ENCODE assay signal across 11 cellular contexts in the genomic region with DNA sequence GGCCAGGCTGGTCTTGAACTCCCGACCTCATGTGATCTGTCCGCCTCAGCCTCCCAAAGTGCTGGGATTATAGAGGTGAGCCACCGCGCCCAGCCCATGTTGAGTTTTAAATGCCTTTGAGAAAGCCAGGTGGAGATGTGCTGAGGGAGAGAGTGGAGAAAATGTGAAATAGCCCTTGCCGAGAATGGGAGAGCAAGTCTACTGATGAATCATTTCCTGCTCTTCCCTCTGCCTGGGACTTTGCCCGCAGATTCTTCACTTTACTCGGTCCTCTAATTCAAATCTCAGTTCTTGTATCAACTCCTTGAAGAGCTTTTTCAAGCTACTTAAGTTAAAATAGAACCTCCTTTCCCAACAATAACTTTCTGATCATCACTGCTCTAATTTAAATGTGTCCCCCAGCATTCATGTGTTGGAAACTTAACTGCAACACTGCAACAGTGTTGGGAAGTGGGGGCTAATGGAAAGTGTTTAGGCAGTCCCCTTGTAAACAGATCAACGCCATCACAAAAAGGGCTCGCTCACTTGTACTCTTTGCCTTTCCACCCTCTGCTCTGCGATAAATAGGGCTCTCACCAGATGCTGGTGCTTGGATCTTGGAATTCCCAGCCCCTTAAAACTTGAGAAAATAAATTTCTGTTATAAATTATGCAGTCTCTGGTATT. TPM values are rescaled to one million over a fixed set of nuclear protein-coding genes. Genes with fewer than 3 reads are reported as not detected.
A peak's percentile ranks its signal among the peaks of the same experiment; 100 is the strongest.
DNase-seq lines count a peak whose midpoint lies in the region; ATAC-seq and TF ChIP-seq lines count a peak whose summit lies in the region.
"Had no signal": no experiment of that assay in that cellular context is flagged by ENCODE, and none has a peak within 500 bp of the region (broad histone marks: within the 10 kb centered on the region; RNA-seq: fewer than 3 reads in every experiment).

No MANE protein-coding gene starts in this region.

- no peaks in the 10 kb centered on the region for H3K27me3 ChIP-seq in HCT116 (ENCODE audit: insufficient read depth, low read length)
- no peaks in the 10 kb centered on the region for H3K27me3 ChIP-seq in gastroesophageal sphincter

- peaks cover 2% of the 10 kb centered on the region for H3K9me3 Mint-ChIP-seq in activated CD4-positive, alpha-beta T cell treated with anti-CD3 and anti-CD28 coated beads, Interleukin-2, amount 10 ng/mL, durations not matched to agents 7 days and 5 days
- H3K9me3 Mint-ChIP-seq: natural killer cell treated with Interleukin-12 subunit alpha and Interleukin-12 subunit beta and Interleukin-15 and Interleukin-18, amount 100 ng/mL, for 72 hours had no signal

- CTCF ChIA-PET in HCT116 (lab: Charles Lee) = no interaction called here
- CTCF ChIA-PET in activated CD4-positive, alpha-beta T cell treated with anti-CD3 and anti-CD28 coated beads, Interleukin-2, amount 10 ng/mL, durations not matched to agents 7 days and 5 days (lab: Charles Lee) = interaction anchor here (0.6 kb wide), 2 partner anchors 80 to 186 kb away, joined by 3 read pairs; no protein-coding TSS in a partner anchor

- POLR2A ChIA-PET in HCT116 (lab: Charles Lee) = no interaction called here
- POLR2A ChIA-PET in activated CD4-positive, alpha-beta T cell treated with anti-CD3 and anti-CD28 coated beads, Interleukin-2, amount 10 ng/mL, durations not matched to agents 7 days and 5 days (lab: Charles Lee) = no interaction called here

- H4K20me1 ChIP-seq in HCT116 (ENCODE audit: insufficient read depth) = no peaks in the 10 kb centered on the region

- H2AFZ ChIP-seq in HCT116 (ENCODE audit: low read depth, low read length, poor library complexity, severe bottlenecking) = no peak overlapping the region

- whole genome bisulfite sequencing in gastroesophageal sphincter (ENCODE audit: low coverage in 1 of 2), 2 donors = 70 to 89% methylated on average over 6 to 10 of the region's 10 CpGs

- peaks cover 5% of the 10 kb centered on the region for H3K36me3 Mint-ChIP-seq in activated CD4-positive, alpha-beta T cell treated with anti-CD3 and anti-CD28 coated beads, Interleukin-2, amount 10 ng/mL, durations not matched to agents 7 days and 5 days (ENCODE audit: low read depth)
- H3K36me3 Mint-ChIP-seq: natural killer cell treated with Interleukin-12 subunit alpha and Interleukin-12 subunit beta and Interleukin-15 and Interleukin-18, amount 100 ng/mL, for 72 hours had no signal

- TF ChIP-seq RAD21 in HCT116 (IDR thresholded peaks at IDR 0.05; ENCODE audit: low read depth) = no peak

- ATAC-seq in HCT116 (peak; percentile 78), gastroesophageal sphincter (no peak), HG02870 (IDR thresholded peaks at IDR 0.05; ENCODE audit: unreplicated experiment) (no peak), GM18519 (IDR thresholded peaks at IDR 0.05; ENCODE audit: low FRiP score, unreplicated experiment) (no peak)
- ATAC-seq: natural killer cell treated with Interleukin-12 subunit alpha and Interleukin-12 subunit beta and Interleukin-15 and Interleukin-18, amount 100 ng/mL, for 72 hours had no signal

- peaks cover 28 to 70% of the 10 kb centered on the region in 2 experiments for H3K4me1 ChIP-seq in HCT116 (ENCODE audit: control insufficient read depth in 1 of 2, insufficient read depth in 2 of 2, low read length in 2 of 2)
- peaks cover 22 to 65% (median 36%) of the 10 kb centered on the region in 3 donors for H3K4me1 ChIP-seq in gastroesophageal sphincter

- H3K4me3 Mint-ChIP-seq in activated CD4-positive, alpha-beta T cell treated with anti-CD3 and anti-CD28 coated beads, Interleukin-2, amount 10 ng/mL, durations not matched to agents 7 days and 5 days = no peak overlapping the region
- H3K4me3 Mint-ChIP-seq: activated B cell treated with CpG ODN at 0.5 μM for 24 hours; activated naive CD8-positive, alpha-beta T cell; natural killer cell treated with Interleukin-12 subunit alpha and Interleukin-12 subunit beta and Interleukin-15 and Interleukin-18, amount 100 ng/mL, for 72 hours had no signal

- H3K27me3 Mint-ChIP-seq in activated CD4-positive, alpha-beta T cell treated with anti-CD3 and anti-CD28 coated beads, Interleukin-2, amount 10 ng/mL, durations not matched to agents 7 days and 5 days = no peaks in the 10 kb centered on the region
- H3K27me3 Mint-ChIP-seq: activated B cell treated with CpG ODN at 0.5 μM for 24 hours; activated naive CD8-positive, alpha-beta T cell; natural killer cell treated with Interleukin-12 subunit alpha and Interleukin-12 subunit beta and Interleukin-15 and Interleukin-18, amount 100 ng/mL, for 72 hours had no signal

- RAD21 ChIA-PET in HCT116 (lab: Charles Lee; ENCODE audit: low non-redundant PET in 1 of 2, low total read pairs in 2 of 2, uncharacterized antibody in 2 of 2, unreplicated experiment in 2 of 2) = no interaction called here

- peak overlapping the region; percentile 50 for H3K9ac ChIP-seq in HCT116 (ENCODE audit: low read length)

- peaks cover 51% of the 10 kb centered on the region for H3K79me2 ChIP-seq in HCT116 (ENCODE audit: insufficient read depth, low read length)

- no peak for TF ChIP-seq EP300 in gastroesophageal sphincter (IDR thresholded peaks at IDR 0.05)

- TF ChIP-seq CTCF in HCT116 (IDR thresholded peaks at IDR 0.05 in 2 of 3, conservative IDR thresholded peaks at IDR 0.05 in 1 of 3; ENCODE audit: borderline replicate concordance in 1 of 3, insufficient read depth in 1 of 3, low read depth in 2 of 3, low read length in 2 of 3) (no peak), WI38 (IDR thresholded peaks at IDR 0.05; ENCODE audit: low read depth, low read length) (no peak), gastroesophageal sphincter (IDR thresholded peaks at IDR 0.05) (no peak)

- H3K4me2 ChIP-seq in HCT116 (ENCODE audit: low read length) = peak overlapping the region; percentile 84

- TF ChIP-seq POLR2A in HCT116 (IDR thresholded peaks at IDR 0.05; ENCODE audit: borderline replicate concordance, extremely low read depth, insufficient read depth, insufficient read length) = no peak
- TF ChIP-seq POLR2A in gastroesophageal sphincter (IDR thresholded peaks at IDR 0.05) = no peak

- H3K27ac ChIP-seq in HCT116 (ENCODE audit: low read depth, low read length) (peak overlapping the region; percentile 62), gastroesophageal sphincter (peak overlapping the region in 3 of 4 donors; percentile 68 to 77 (median 77))

- H3K9me3 ChIP-seq in HCT116 (ENCODE audit: control insufficient read depth in 1 of 2, insufficient read depth in 1 of 2, low read depth in 1 of 2, low read length in 2 of 2) (no peaks in the 10 kb centered on the region), gastroesophageal sphincter (no peaks in the 10 kb centered on the region)

- H3K9me2 ChIP-seq in HCT116 (ENCODE audit: insufficient read depth) = no peaks in the 10 kb centered on the region

- BruUV-seq in HCT116 (replicated peaks; lab: Mats Ljungman, UMichigan) = no TSS peak

- H3K36me3 ChIP-seq in HCT116 (ENCODE audit: control insufficient read depth in 1 of 2, insufficient read depth in 2 of 2, low read length in 2 of 2) (no peaks in the 10 kb centered on the region), gastroesophageal sphincter (no peaks in the 10 kb centered on the region)

- intact Hi-C loops in HCT116 (cut with micrococcal nuclease) = no loop called here

- H3K4me3 ChIP-seq in HCT116 (replicated peaks in 1 of 2; ENCODE audit: low read depth in 1 of 2, low read length in 2 of 2) (peak overlapping the region; percentile 6 to 51), WI38 (ENCODE audit: low read depth, low read length) (0 out of 2 replicates have a peak overlapping the region, but pooled peaks have one; percentile 6), gastroesophageal sphincter (no peak overlapping the region)

- H3K4me1 Mint-ChIP-seq in activated CD4-positive, alpha-beta T cell treated with anti-CD3 and anti-CD28 coated beads, Interleukin-2, amount 10 ng/mL, durations not matched to agents 7 days and 5 days = no peaks in the 10 kb centered on the region

- peak; percentile 48 for DNase-seq in HCT116 (ENCODE audit: low read depth, low spot score)
- peak; percentile 64 for DNase-seq in stromal cell of bone marrow (ENCODE audit: low read depth)
- DNase-seq in activated CD4-positive, CD25-positive, alpha-beta regulatory T cell treated with anti-CD3 and anti-CD28 coated beads, Interleukin-2, amount 50 U/mL, for 72 hours = no peak
- no peak for DNase-seq in activated CD4-positive, alpha-beta T cell treated with anti-CD3 and anti-CD28 coated beads, Interleukin-2, amount 10 ng/mL, durations not matched to agents 7 days and 5 days
- DNase-seq: activated B cell treated with CpG ODN at 0.5 μM for 24 hours had no signal

- H3K27ac Mint-ChIP-seq in activated CD4-positive, alpha-beta T cell treated with anti-CD3 and anti-CD28 coated beads, Interleukin-2, amount 10 ng/mL, durations not matched to agents 7 days and 5 days = no peak overlapping the region
- H3K27ac Mint-ChIP-seq: activated B cell treated with CpG ODN at 0.5 μM for 24 hours; activated naive CD8-positive, alpha-beta T cell; natural killer cell treated with Interleukin-12 subunit alpha and Interleukin-12 subunit beta and Interleukin-15 and Interleukin-18, amount 100 ng/mL, for 72 hours had no signal

TF ChIP-seq in HCT116, 20 proteins besides CTCF, POLR2A, EP300 and RAD21 (continues in another document):
- peak; percentile 52 for TF ChIP-seq SP1 (IDR thresholded peaks at IDR 0.05; ENCODE audit: low read depth)
- TF ChIP-seq, protein P1, sequence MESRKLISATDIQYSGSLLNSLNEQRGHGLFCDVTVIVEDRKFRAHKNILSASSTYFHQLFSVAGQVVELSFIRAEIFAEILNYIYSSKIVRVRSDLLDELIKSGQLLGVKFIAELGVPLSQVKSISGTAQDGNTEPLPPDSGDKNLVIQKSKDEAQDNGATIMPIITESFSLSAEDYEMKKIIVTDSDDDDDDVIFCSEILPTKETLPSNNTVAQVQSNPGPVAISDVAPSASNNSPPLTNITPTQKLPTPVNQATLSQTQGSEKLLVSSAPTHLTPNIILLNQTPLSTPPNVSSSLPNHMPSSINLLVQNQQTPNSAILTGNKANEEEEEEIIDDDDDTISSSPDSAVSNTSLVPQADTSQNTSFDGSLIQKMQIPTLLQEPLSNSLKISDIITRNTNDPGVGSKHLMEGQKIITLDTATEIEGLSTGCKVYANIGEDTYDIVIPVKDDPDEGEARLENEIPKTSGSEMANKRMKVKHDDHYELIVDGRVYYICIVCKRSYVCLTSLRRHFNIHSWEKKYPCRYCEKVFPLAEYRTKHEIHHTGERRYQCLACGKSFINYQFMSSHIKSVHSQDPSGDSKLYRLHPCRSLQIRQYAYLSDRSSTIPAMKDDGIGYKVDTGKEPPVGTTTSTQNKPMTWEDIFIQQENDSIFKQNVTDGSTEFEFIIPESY (IDR thresholded peaks at IDR 0.05; ENCODE audit: extremely low read depth, insufficient replicate concordance, low read length) = no peak
- TF ChIP-seq, protein P2, sequence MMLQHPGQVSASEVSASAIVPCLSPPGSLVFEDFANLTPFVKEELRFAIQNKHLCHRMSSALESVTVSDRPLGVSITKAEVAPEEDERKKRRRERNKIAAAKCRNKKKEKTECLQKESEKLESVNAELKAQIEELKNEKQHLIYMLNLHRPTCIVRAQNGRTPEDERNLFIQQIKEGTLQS (IDR thresholded peaks at IDR 0.05) = no peak

RNA-seq across cellular contexts. Expression of a gene that starts 27.8 kb away (rescaled TPM):
- total RNA-seq in HCT116 (2021; ENCODE audit: unreplicated experiment) = 52.6 TPM
- 31.7 and 37.0 TPM in 2 replicates for polyA plus RNA-seq in HCT116 (2012)
- 100 to 1,000 TPM in 1 of 4 donors, 10 to 100 TPM in 3; 56.9 to 110 (median 78.3) TPM for total RNA-seq in gastroesophageal sphincter
- total RNA-seq in activated CD4-positive, alpha-beta T cell treated with anti-CD3 and anti-CD28 coated beads, Interleukin-2, amount 10 ng/mL, durations not matched to agents 7 days and 5 days = 10 to 100 TPM; 44.0 to 46.7 TPM

Comparison
In these comparisons a context has a peak if more than half of its experiments do, and no peak if none do; other contexts are left out.
1. DNase-seq: peak in HCT116 (single experiment) and stromal cell of bone marrow (single experiment); none in activated CD4-positive, CD25-positive, alpha-beta regulatory T cell treated with anti-CD3 and anti-CD28 coated beads, Interleukin-2, amount 50 U/mL, for 72 hours (single experiment) and activated CD4-positive, alpha-beta T cell treated with anti-CD3 and anti-CD28 coated beads, Interleukin-2, amount 10 ng/mL, durations not matched to agents 7 days and 5 days (single experiment).
2. H3K4me3 ChIP-seq: peak in HCT116 (2 of 2) and WI38 (single experiment); none in gastroesophageal sphincter (0 of 2).